Comparison of ENCODE assay signal across 33 cellular contexts in genomic region chr12:88067301-88067700, GRCh38. TPM values are rescaled to one million over a fixed set of nuclear protein-coding genes. Genes with fewer than 3 reads are reported as not detected.
"Had no signal": no experiment of that assay in that cellular context is flagged by ENCODE, and none has a peak within 500 bp of the region (broad histone marks: within the 10 kb centered on the region; RNA-seq: fewer than 3 reads in every experiment).

No MANE protein-coding gene starts in this region.

- H3K4me1 ChIP-seq: heart right ventricle, left ventricle myocardium inferior, right lobe of liver had no signal

- H3K9me3 ChIP-seq: heart right ventricle, left ventricle myocardium inferior, mucosa of descending colon, ovary, right lobe of liver, thoracic aorta had no signal

- H3K27me3 ChIP-seq: foreskin keratinocyte, heart right ventricle, ovary, right lobe of liver had no signal

- DNase-seq: activated CD4-positive, alpha-beta T cell treated with anti-CD3 and anti-CD28 coated beads for 48 hours; activated CD4-positive, alpha-beta T cell treated with anti-CD3 and anti-CD28 coated beads, Interleukin-2, amount 50 U/mL, for 48 hours; activated CD8-positive, alpha-beta memory T cell treated with anti-CD3 and anti-CD28 coated beads, Interleukin-2, amount 50 U/mL, for 4 hours; activated gamma-delta T cell; activated naive CD4-positive, alpha-beta T cell treated with anti-CD3 and anti-CD28 coated beads, Interleukin-2, amount 10 ng/mL, durations not matched to agents 7 days and 5 days; activated naive CD8-positive, alpha-beta T cell treated with anti-CD3 and anti-CD28 coated beads, Interleukin-2, amount 10 ng/mL, durations not matched to agents 7 days and 5 days; activated T-cell treated with anti-CD3 and anti-CD28 coated beads, Interleukin-2, amount 50 U/mL, for 24 hours; amniotic stem cell; foreskin keratinocyte; heart right ventricle; left ventricle myocardium inferior; mucosa of descending colon; ovary; right lobe of liver; stimulated activated CD4-positive, alpha-beta T cell treated with anti-CD3 and anti-CD28 coated beads, Interleukin-12 subunit alpha, Interleukin-12 subunit beta, amount 100 ng/mL, for 4 hours; stimulated activated CD4-positive, alpha-beta T cell treated with anti-CD3 and anti-CD28 coated beads, Interleukin-4, amount 100 ng/mL, for 1 hour; T-helper 1 cell; trophoblast cell had no signal

- ATAC-seq: activated CD4-positive, CD25-positive, alpha-beta regulatory T cell treated with anti-CD3 and anti-CD28 coated beads, Interleukin-2, amount 50 U/mL, for 24 hours; esophagus mucosa; foreskin keratinocyte; heart right ventricle; mucosa of descending colon; natural killer cell treated with Interleukin-12 subunit alpha and Interleukin-12 subunit beta and Interleukin-15 and Interleukin-18, amount 100 ng/mL, for 72 hours; right lobe of liver had no signal

- H3K4me3 ChIP-seq: heart right ventricle, left ventricle myocardium inferior, mucosa of descending colon, ovary, right lobe of liver, thoracic aorta had no signal

- H3K9me3 Mint-ChIP-seq: activated naive CD4-positive, alpha-beta T cell treated with anti-CD3 and anti-CD28 coated beads, Interleukin-2, amount 10 ng/mL, durations not matched to agents 7 days and 5 days; activated naive CD8-positive, alpha-beta T cell treated with anti-CD3 and anti-CD28 coated beads, Interleukin-2, amount 10 ng/mL, durations not matched to agents 7 days and 5 days; activated T-cell treated with anti-CD3 and anti-CD28 coated beads, Interleukin-2, amount 50 U/mL, for 24 hours; natural killer cell treated with Interleukin-12 subunit alpha and Interleukin-12 subunit beta and Interleukin-15 and Interleukin-18, amount 100 ng/mL, for 72 hours; stimulated activated naive CD8-positive, alpha-beta T cell treated with anti-CD3 and anti-CD28 coated beads, Interleukin-15, Interleukin-2, amounts not matched to agents 100 ng/mL and 50 ng/mL, for 24 hours; T-helper 2 cell treated with Interferon-gamma antibody and Interleukin-4, amounts not matched to agents 5 μg/mL and 100 μg/mL, for 36 hours had no signal

- H3K27ac ChIP-seq: foreskin keratinocyte, heart right ventricle, left ventricle myocardium inferior, ovary, right lobe of liver, thoracic aorta, VCaP had no signal

- H3K27me3 Mint-ChIP-seq: activated naive CD4-positive, alpha-beta T cell treated with anti-CD3 and anti-CD28 coated beads, Interleukin-2, amount 10 ng/mL, durations not matched to agents 7 days and 5 days; activated naive CD8-positive, alpha-beta T cell treated with anti-CD3 and anti-CD28 coated beads, Interleukin-2, amount 10 ng/mL, durations not matched to agents 7 days and 5 days; activated T-cell treated with anti-CD3 and anti-CD28 coated beads, Interleukin-2, amount 50 U/mL, for 24 hours; natural killer cell treated with Interleukin-12 subunit alpha and Interleukin-12 subunit beta and Interleukin-15 and Interleukin-18, amount 100 ng/mL, for 72 hours; progenitor cell of endocrine pancreas; stimulated activated naive CD8-positive, alpha-beta T cell treated with anti-CD3 and anti-CD28 coated beads, Interleukin-15, Interleukin-2, amounts not matched to agents 100 ng/mL and 50 ng/mL, for 24 hours had no signal

- H3K27ac Mint-ChIP-seq: activated naive CD4-positive, alpha-beta T cell treated with anti-CD3 and anti-CD28 coated beads, Interleukin-2, amount 10 ng/mL, durations not matched to agents 7 days and 5 days; activated naive CD8-positive, alpha-beta T cell treated with anti-CD3 and anti-CD28 coated beads, Interleukin-2, amount 10 ng/mL, durations not matched to agents 7 days and 5 days; activated T-cell treated with anti-CD3 and anti-CD28 coated beads, Interleukin-2, amount 50 U/mL, for 24 hours; natural killer cell treated with Interleukin-12 subunit alpha and Interleukin-12 subunit beta and Interleukin-15 and Interleukin-18, amount 100 ng/mL, for 72 hours; stimulated activated naive CD8-positive, alpha-beta T cell treated with anti-CD3 and anti-CD28 coated beads, Interleukin-15, Interleukin-2, amounts not matched to agents 100 ng/mL and 50 ng/mL, for 24 hours; T-helper 2 cell treated with Interferon-gamma antibody and Interleukin-4, amounts not matched to agents 5 μg/mL and 100 μg/mL, for 36 hours had no signal

- H3K4me3 Mint-ChIP-seq: activated naive CD4-positive, alpha-beta T cell treated with anti-CD3 and anti-CD28 coated beads, Interleukin-2, amount 10 ng/mL, durations not matched to agents 7 days and 5 days; activated naive CD8-positive, alpha-beta T cell treated with anti-CD3 and anti-CD28 coated beads, Interleukin-2, amount 10 ng/mL, durations not matched to agents 7 days and 5 days; activated T-cell treated with anti-CD3 and anti-CD28 coated beads, Interleukin-2, amount 50 U/mL, for 24 hours; natural killer cell treated with Interleukin-12 subunit alpha and Interleukin-12 subunit beta and Interleukin-15 and Interleukin-18, amount 100 ng/mL, for 72 hours; stimulated activated naive CD8-positive, alpha-beta T cell treated with anti-CD3 and anti-CD28 coated beads, Interleukin-15, Interleukin-2, amounts not matched to agents 100 ng/mL and 50 ng/mL, for 24 hours; T-helper 2 cell treated with Interferon-gamma antibody and Interleukin-4, amounts not matched to agents 5 μg/mL and 100 μg/mL, for 36 hours had no signal

RNA-seq across cellular contexts. Expression of gene C12orf50, which starts 38.1 kb away (rescaled TPM):
- total RNA-seq: bronchial epithelial cell; esophagus mucosa; foreskin keratinocyte; left ventricle myocardium inferior; lung microvascular endothelial cell; myocyte; natural killer cell treated with Interleukin-12 subunit alpha and Interleukin-12 subunit beta and Interleukin-15 and Interleukin-18, amount 100 ng/mL, for 72 hours; renal cortical epithelial cell; right lobe of liver; skeletal muscle tissue; subcutaneous adipose tissue; thoracic aorta had no signal
- polyA plus RNA-seq: endothelial cell of umbilical vein, foreskin keratinocyte, heart right ventricle had no signal
